ENCODE assay signal across 10 cellular contexts in genomic region chr7:6258440-6259182, GRCh38. TPM values are rescaled to one million over a fixed set of nuclear protein-coding genes. Genes with fewer than 3 reads are reported as not detected.
DNase-seq lines count a peak whose midpoint lies in the region; ATAC-seq and TF ChIP-seq lines count a peak whose summit lies in the region.
"Had no signal": no experiment of that assay in that cellular context is flagged by ENCODE, and none has a peak within 500 bp of the region (broad histone marks: within the 10 kb centered on the region; RNA-seq: fewer than 3 reads in every experiment).

No MANE protein-coding gene starts in this region.

- peaks cover 17% of the 10 kb centered on the region for H3K4me1 ChIP-seq in body of pancreas

- H3K4me3 ChIP-seq in cardiac fibroblast (replicated peaks in 1 of 2; ENCODE audit: low read depth in 2 of 2, low read length in 2 of 2), result no peak overlapping the region
- H3K4me3 ChIP-seq in body of pancreas, result no peak overlapping the region

- H3K9me3 Mint-ChIP-seq in natural killer cell, result no peaks in the 10 kb centered on the region
- no peaks in the 10 kb centered on the region for H3K9me3 Mint-ChIP-seq in natural killer cell treated with Interleukin-12 subunit alpha and Interleukin-12 subunit beta and Interleukin-15 and Interleukin-18, amount 100 ng/mL, for 72 hours
- no peaks in the 10 kb centered on the region for H3K9me3 Mint-ChIP-seq in mesothelial cell of epicardium

- H3K27ac Mint-ChIP-seq in natural killer cell (peak overlapping the region; percentile 76 to 88), mesothelial cell of epicardium (peak overlapping the region; percentile 87)
- no peak overlapping the region for H3K27ac Mint-ChIP-seq in natural killer cell treated with Interleukin-12 subunit alpha and Interleukin-12 subunit beta and Interleukin-15 and Interleukin-18, amount 100 ng/mL, for 72 hours

- no peaks in the 10 kb centered on the region for H3K36me3 Mint-ChIP-seq in natural killer cell
- no peaks in the 10 kb centered on the region for H3K36me3 Mint-ChIP-seq in natural killer cell treated with Interleukin-12 subunit alpha and Interleukin-12 subunit beta and Interleukin-15 and Interleukin-18, amount 100 ng/mL, for 72 hours
- H3K36me3 Mint-ChIP-seq in mesothelial cell of epicardium, result no peaks in the 10 kb centered on the region

- no peaks in the 10 kb centered on the region for H3K36me3 ChIP-seq in body of pancreas (replicated peaks in 1 of 2; ENCODE audit: insufficient read depth in 1 of 2, low read depth in 2 of 2)

- no peaks in the 10 kb centered on the region for H3K9me3 ChIP-seq in body of pancreas

- TF ChIP-seq CTCF in natural killer cell (IDR thresholded peaks at IDR 0.05), result no peak
- TF ChIP-seq CTCF in cardiac fibroblast (IDR thresholded peaks at IDR 0.05; ENCODE audit: low read depth, low read length), result no peak
- TF ChIP-seq CTCF in mesothelial cell of epicardium (IDR thresholded peaks at IDR 0.05; ENCODE audit: unreplicated experiment), result no peak
- no peak for TF ChIP-seq CTCF in body of pancreas (IDR thresholded peaks at IDR 0.05)

- DNase-seq in natural killer cell (no peak), cardiac fibroblast (ENCODE audit: low read depth in 2 of 2) (peak; percentile 97), mesothelial cell of epicardium (ENCODE audit: low spot score in 2 of 2, unreplicated experiment in 2 of 2) (no peak), body of pancreas (no peak), GM19240 (ENCODE audit: insufficient read length, low spot score) (no peak)
- DNase-seq in natural killer cell treated with Interleukin-12 subunit alpha and Interleukin-12 subunit beta and Interleukin-15 and Interleukin-18, amount 100 ng/mL, for 72 hours (ENCODE audit: low spot score), result no peak
- DNase-seq in stimulated activated CD8-positive, alpha-beta memory T cell treated with anti-CD3 and anti-CD28 coated beads, Interleukin-4, amount 100 ng/mL, for 48 hours, result no peak
- DNase-seq: activated CD8-positive, alpha-beta memory T cell treated with anti-CD3 and anti-CD28 coated beads, Interleukin-2, amount 50 U/mL, for 4 hours; NK-92 treated with Interleukin-12 subunit alpha and Interleukin-12 subunit beta, amount 100 ng/mL, for 24 hours had no signal

- TF ChIP-seq POLR2A in body of pancreas (IDR thresholded peaks at IDR 0.05), result no peak

- WGBS in body of pancreas, 2 donors, result 59 to 62% methylated on average over 5 of the region's 5 CpGs

- peaks cover 35 to 52% of the 10 kb centered on the region in 2 donors for H3K4me1 Mint-ChIP-seq in natural killer cell
- H3K4me1 Mint-ChIP-seq in natural killer cell treated with Interleukin-12 subunit alpha and Interleukin-12 subunit beta and Interleukin-15 and Interleukin-18, amount 100 ng/mL, for 72 hours (ENCODE audit: low read depth in 2 of 2), result peaks cover 13 to 44% of the 10 kb centered on the region in 2 donors
- peaks cover 62% of the 10 kb centered on the region for H3K4me1 Mint-ChIP-seq in mesothelial cell of epicardium

- ATAC-seq in natural killer cell (peak in 1 of 3 donors; percentile 50), GM21390 (IDR thresholded peaks at IDR 0.05; ENCODE audit: unreplicated experiment) (no peak), body of pancreas (no peak)
- ATAC-seq in natural killer cell treated with Interleukin-12 subunit alpha and Interleukin-12 subunit beta and Interleukin-15 and Interleukin-18, amount 100 ng/mL, for 72 hours, result no peak

- peak overlapping the region in 1 of 4 donors; percentile 22 for H3K27ac ChIP-seq in body of pancreas

- H3K27me3 ChIP-seq in body of pancreas, result no peaks in the 10 kb centered on the region

- intact Hi-C loops in natural killer cell (cut with micrococcal nuclease), result no loop called here
- intact Hi-C loops in body of pancreas (cut with DNase I), result no loop called here

- no peaks in the 10 kb centered on the region for H3K27me3 Mint-ChIP-seq in natural killer cell (ENCODE audit: low read depth in 2 of 2)
- H3K27me3 Mint-ChIP-seq in natural killer cell treated with Interleukin-12 subunit alpha and Interleukin-12 subunit beta and Interleukin-15 and Interleukin-18, amount 100 ng/mL, for 72 hours, result no peaks in the 10 kb centered on the region
- no peaks in the 10 kb centered on the region for H3K27me3 Mint-ChIP-seq in mesothelial cell of epicardium (ENCODE audit: low read depth)

- H3K4me3 Mint-ChIP-seq in natural killer cell (peak overlapping the region; percentile 71), mesothelial cell of epicardium (peak overlapping the region; percentile 11)
- no peak overlapping the region for H3K4me3 Mint-ChIP-seq in natural killer cell treated with Interleukin-12 subunit alpha and Interleukin-12 subunit beta and Interleukin-15 and Interleukin-18, amount 100 ng/mL, for 72 hours

RNA-seq across cellular contexts. Expression of gene CYTH3, which starts 13.8 kb away (rescaled TPM):
- total RNA-seq in natural killer cell (10 to 100 TPM in 2 of 3 donors, 1 to 10 TPM in 1; 7.7 to 42.6 (median 13.6) TPM), mesothelial cell of epicardium (28.3 to 29.9 TPM (median 29.2 TPM) in 3 replicates), body of pancreas (10 to 100 TPM; 14.0 to 18.8 TPM)
- 1 to 10 TPM in 1 of 2 donors, under 1 TPM in 1; 0.64 to 5.4 TPM for total RNA-seq in natural killer cell treated with Interleukin-12 subunit alpha and Interleukin-12 subunit beta and Interleukin-15 and Interleukin-18, amount 100 ng/mL, for 72 hours

Comparison
In these comparisons a context has a peak if more than half of its experiments do, and no peak if none do; other contexts are left out.
1. H3K27ac Mint-ChIP-seq: peak in natural killer cell (2 of 2) and mesothelial cell of epicardium (single experiment); none in natural killer cell treated with Interleukin-12 subunit alpha and Interleukin-12 subunit beta and Interleukin-15 and Interleukin-18, amount 100 ng/mL, for 72 hours (0 of 2).
2. DNase-seq: peak in cardiac fibroblast (2 of 2); none in natural killer cell (single experiment), natural killer cell treated with Interleukin-12 subunit alpha and Interleukin-12 subunit beta and Interleukin-15 and Interleukin-18, amount 100 ng/mL, for 72 hours (single experiment), mesothelial cell of epicardium (0 of 2), body of pancreas (0 of 4), stimulated activated CD8-positive, alpha-beta memory T cell treated with anti-CD3 and anti-CD28 coated beads, Interleukin-4, amount 100 ng/mL, for 48 hours (single experiment) and GM19240 (single experiment).